In genomic region chr15:41494190-41494921, GRCh38 we compare ENCODE assay signal across 1 cellular context.
TF ChIP-seq lines count a peak whose summit lies in the region.

No MANE protein-coding gene starts in this region.

TF ChIP-seq in K562, 482 proteins besides CTCF, POLR2A, EP300 and RAD21 (continued from another document and continues in another):
- no peak for TF ChIP-seq ZBTB40 (IDR thresholded peaks at IDR 0.05)
- no peak for TF ChIP-seq ZBTB40 (CRISPR knock-in tag; IDR thresholded peaks at IDR 0.05)
- TF ChIP-seq RBM22 (IDR thresholded peaks at IDR 0.05; ENCODE audit: low read depth, low read length, poor library complexity, severe bottlenecking): peak; percentile 33
- no peak for TF ChIP-seq PCBP2 (IDR thresholded peaks at IDR 0.05; ENCODE audit: low read depth, low read length, poor library complexity, severe bottlenecking)
- TF ChIP-seq HDAC3 (IDR thresholded peaks at IDR 0.05; ENCODE audit: borderline replicate concordance, partially characterized antibody): no peak
- 0 out of 2 replicates have a peak, but pooled peaks have one; percentile 3 for TF ChIP-seq HCFC1 (IDR thresholded peaks at IDR 0.05; ENCODE audit: low read depth, low read length)
- TF ChIP-seq BRCA1 (IDR thresholded peaks at IDR 0.05): no peak
- no peak for TF ChIP-seq BRCA1 (CRISPR knock-in tag; IDR thresholded peaks at IDR 0.05)
- no peak for TF ChIP-seq ZNF41 (CRISPR knock-in tag; conservative IDR thresholded peaks at IDR 0.05)
- TF ChIP-seq SIRT6 (IDR thresholded peaks at IDR 0.05; ENCODE audit: low read depth, low read length): no peak
- TF ChIP-seq SIN3A (IDR thresholded peaks at IDR 0.05; ENCODE audit: borderline replicate concordance in 2 of 2, control insufficient read depth in 1 of 2, low read depth in 2 of 2, low read length in 2 of 2): no peak
- no peak for TF ChIP-seq POLR3A (IDR thresholded peaks at IDR 0.05; ENCODE audit: borderline replicate concordance, extremely low read depth, insufficient read depth, insufficient read length)
- peak in 1 of 2 experiments; percentile 71 for TF ChIP-seq MAZ (CRISPR knock-in tag; conservative IDR thresholded peaks at IDR 0.05 in 1 of 2, IDR thresholded peaks at IDR 0.05 in 1 of 2)
- TF ChIP-seq PRPF4 (IDR thresholded peaks at IDR 0.05; ENCODE audit: insufficient read depth, low read depth, low read length, poor library complexity, severe bottlenecking): peak; percentile 32
- peak; percentile 97 for TF ChIP-seq ZNF263 (CRISPR knock-in tag; IDR thresholded peaks at IDR 0.05; ENCODE audit: borderline replicate concordance)
- TF ChIP-seq SMAD3 (CRISPR knock-in tag; conservative IDR thresholded peaks at IDR 0.05): no peak
- TF ChIP-seq NFE2L1 (tag; IDR thresholded peaks at IDR 0.05; ENCODE audit: borderline replicate concordance, low read depth): no peak
- no peak for TF ChIP-seq CREB1 (IDR thresholded peaks at IDR 0.05)
- peak; percentile 28; the same call in 1 of the 2 replicates for TF ChIP-seq CREB1 (CRISPR knock-in tag; IDR thresholded peaks at IDR 0.05)
- peak; percentile 72 to 82; a peak in 3 of 4 replicates for TF ChIP-seq UBTF (IDR thresholded peaks at IDR 0.05; ENCODE audit: borderline replicate concordance in 1 of 2, low read depth in 2 of 2, low read length in 2 of 2)
- no peak for TF ChIP-seq RBM15 (IDR thresholded peaks at IDR 0.05; ENCODE audit: insufficient read depth, low read length)
- no peak for TF ChIP-seq USF1 (CRISPR knock-in tag; IDR thresholded peaks at IDR 0.05)
- no peak for TF ChIP-seq ZNF3 (CRISPR knock-in tag; IDR thresholded peaks at IDR 0.05)
- TF ChIP-seq GABPB1 (CRISPR knock-in tag; IDR thresholded peaks at IDR 0.05): 0 out of 2 replicates have a peak, but pooled peaks have one; percentile 13
- TF ChIP-seq RNF2 (IDR thresholded peaks at IDR 0.05): 0 out of 2 replicates have a peak, but pooled peaks have one; percentile 56
- TF ChIP-seq TEAD4 (IDR thresholded peaks at IDR 0.05; ENCODE audit: low read length): peak; percentile 18; the same call in 1 of the 2 replicates
- no peak for TF ChIP-seq TEAD4 (CRISPR knock-in tag; IDR thresholded peaks at IDR 0.05; ENCODE audit: borderline replicate concordance)
- no peak for TF ChIP-seq EZH2 (IDR thresholded peaks at IDR 0.05; ENCODE audit: borderline replicate concordance, low read depth, low read length)
- TF ChIP-seq NR2C1 (IDR thresholded peaks at IDR 0.05): no peak
- TF ChIP-seq NR2C1 (tag; IDR thresholded peaks at IDR 0.05): peak; percentile 60
- no peak for TF ChIP-seq MBD1 (CRISPR knock-in tag; IDR thresholded peaks at IDR 0.05)
- no peak for TF ChIP-seq ZBTB12 (CRISPR knock-in tag; IDR thresholded peaks at IDR 0.05)
- peak; percentile 15 for TF ChIP-seq KDM5B (IDR thresholded peaks at IDR 0.05; ENCODE audit: insufficient replicate concordance, low read depth, low read length)
- no peak for TF ChIP-seq HDGF (IDR thresholded peaks at IDR 0.05)
- TF ChIP-seq POLR2H (tag; IDR thresholded peaks at IDR 0.05; ENCODE audit: low read depth): no peak
- no peak for TF ChIP-seq ZNF583 (CRISPR knock-in tag; IDR thresholded peaks at IDR 0.05)
- no peak for TF ChIP-seq TRIM25 (IDR thresholded peaks at IDR 0.05; ENCODE audit: borderline replicate concordance)
- no peak for TF ChIP-seq FOXO4 (CRISPR knock-in tag; IDR thresholded peaks at IDR 0.05)
